In genomic region chr14:60514378-60515243, GRCh38 we compare ENCODE assay signal across 8 cellular contexts. TPM values are rescaled to one million over a fixed set of nuclear protein-coding genes. Genes with fewer than 3 reads are reported as not detected.
A peak's percentile ranks its signal among the peaks of the same experiment; 100 is the strongest.
DNase-seq lines count a peak whose midpoint lies in the region; ATAC-seq and TF ChIP-seq lines count a peak whose summit lies in the region.

No MANE protein-coding gene starts in this region.

- CTCF ChIA-PET in AG04449 (lab: Yijun Ruan, JAX): no interaction called here

- POLR2A ChIA-PET in AG04449 (lab: Yijun Ruan, JAX): no interaction called here

- in situ Hi-C loops in astrocyte of the cerebellum (cut with HindIII; ENCODE audit: low sequenced_read_pairs): no loop called here

- WGBS in upper lobe of left lung, 2 donors: 2 to 4% methylated on average over 28 to 60 of the region's 70 CpGs

- no peak for TF ChIP-seq POLR2A in upper lobe of left lung (IDR thresholded peaks at IDR 0.05)

- H3K27ac ChIP-seq in upper lobe of left lung: no peak overlapping the region

- ATAC-seq in GM19023 (IDR thresholded peaks at IDR 0.05; ENCODE audit: unreplicated experiment) (peak; percentile 69), left lobe of liver (peak; percentile 69), upper lobe of left lung (ENCODE audit: low FRiP score in 2 of 2) (peak in 1 of 2 donors; percentile 62)

- DNase-seq in AG04449 (ENCODE audit: low read depth, low spot score): no peak
- peak; percentile 79 for DNase-seq in NCI-H2107 (lab: John Stamatoyannopoulos, UW)
- no peak for DNase-seq in astrocyte of the cerebellum (ENCODE audit: low read depth)
- DNase-seq in left lobe of liver (ENCODE audit: low spot score): no peak
- DNase-seq in upper lobe of left lung: peak in 1 of 2 donors; percentile 85
- DNase-seq in GOT3 (lab: John Stamatoyannopoulos, UW): no peak
- DNase-seq in activated CD4-positive, alpha-beta T cell treated with anti-CD3 and anti-CD28 coated beads, Interleukin-2, amount 50 U/mL, for 4 hours: no peak

- H3K9me3 ChIP-seq in upper lobe of left lung: no peaks in the 10 kb centered on the region

- peaks cover 13 to 43% (median 24%) of the 10 kb centered on the region in 4 donors for H3K4me1 ChIP-seq in upper lobe of left lung

- no peak for TF ChIP-seq EP300 in upper lobe of left lung (IDR thresholded peaks at IDR 0.05)

- peaks cover 0 to 58% (median 24%) of the 10 kb centered on the region in 4 donors for H3K27me3 ChIP-seq in upper lobe of left lung

- H3K4me3 ChIP-seq in AG04449 (ENCODE audit: low read depth, low read length): peak overlapping the region; percentile 38
- peak overlapping the region; percentile 30 for H3K4me3 ChIP-seq in astrocyte of the cerebellum (ENCODE audit: low read depth, low read length)
- peak overlapping the region in 3 of 4 donors; percentile 34 to 49 (median 45) for H3K4me3 ChIP-seq in upper lobe of left lung

- H3K36me3 ChIP-seq in upper lobe of left lung: no peaks in the 10 kb centered on the region

- TF ChIP-seq CTCF in AG04449 (IDR thresholded peaks at IDR 0.05; ENCODE audit: insufficient read depth, low read length, missing control alignments) (peak; percentile 40), astrocyte of the cerebellum (IDR thresholded peaks at IDR 0.05; ENCODE audit: low read depth, low read length, missing control alignments) (no peak), upper lobe of left lung (IDR thresholded peaks at IDR 0.05) (peak in 5 of 6 experiments; percentile 27 to 42 (median 32))

RNA-seq across cellular contexts. Expression of gene SIX6, which starts 5.7 kb away (rescaled TPM):
- total RNA-seq in left lobe of liver (not detected), upper lobe of left lung (not detected)

RNA-seq across cellular contexts. Expression of gene C14orf39, which starts 28.7 kb away (rescaled TPM):
- total RNA-seq in left lobe of liver (not detected), upper lobe of left lung (1 to 10 TPM in 1 of 6 donors, not detected in 5; 2.1 TPM)
